Comparison of ENCODE assay signal across 1 cellular context in the genomic region with DNA sequence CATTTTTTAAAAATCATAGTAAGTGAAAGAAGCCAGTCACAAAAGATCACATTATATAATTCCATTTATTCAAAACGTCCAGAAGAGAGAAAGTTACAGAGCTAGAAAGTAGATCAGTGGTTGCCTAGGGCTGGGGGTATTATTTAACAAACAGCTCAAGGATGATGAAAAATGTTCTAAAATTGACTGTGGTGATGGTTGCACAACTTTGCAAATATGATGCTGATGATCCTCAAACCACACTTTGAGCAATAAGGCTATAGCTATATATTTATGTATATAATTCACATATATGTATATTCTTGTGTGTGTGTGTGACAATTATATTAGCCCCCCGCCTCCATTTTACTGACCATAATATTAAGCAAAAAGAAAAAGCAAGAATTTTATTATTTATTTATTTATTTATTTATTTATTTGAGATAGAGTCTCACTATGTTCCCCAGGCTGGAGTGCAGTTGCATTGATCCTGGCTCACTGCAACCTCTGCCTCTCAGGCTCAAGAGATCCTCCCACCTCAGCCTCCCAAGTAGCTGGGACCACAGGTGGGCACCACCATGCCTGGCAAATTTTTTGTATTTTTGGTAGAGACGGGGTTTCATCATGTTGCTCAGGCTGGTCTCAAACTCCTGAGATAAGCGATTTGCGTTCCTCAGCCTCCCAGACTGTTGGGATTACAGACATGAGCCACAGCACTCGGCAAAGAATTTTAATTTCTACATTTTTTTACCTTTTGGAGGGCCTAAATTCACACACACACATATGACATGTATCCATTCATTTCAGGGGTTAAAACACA.
TF ChIP-seq lines count a peak whose summit lies in the region.

No MANE protein-coding gene starts in this region.

TF ChIP-seq in HCT116, 20 proteins besides CTCF, POLR2A, EP300 and RAD21 (continued from another document):
- TF ChIP-seq, protein P1, sequence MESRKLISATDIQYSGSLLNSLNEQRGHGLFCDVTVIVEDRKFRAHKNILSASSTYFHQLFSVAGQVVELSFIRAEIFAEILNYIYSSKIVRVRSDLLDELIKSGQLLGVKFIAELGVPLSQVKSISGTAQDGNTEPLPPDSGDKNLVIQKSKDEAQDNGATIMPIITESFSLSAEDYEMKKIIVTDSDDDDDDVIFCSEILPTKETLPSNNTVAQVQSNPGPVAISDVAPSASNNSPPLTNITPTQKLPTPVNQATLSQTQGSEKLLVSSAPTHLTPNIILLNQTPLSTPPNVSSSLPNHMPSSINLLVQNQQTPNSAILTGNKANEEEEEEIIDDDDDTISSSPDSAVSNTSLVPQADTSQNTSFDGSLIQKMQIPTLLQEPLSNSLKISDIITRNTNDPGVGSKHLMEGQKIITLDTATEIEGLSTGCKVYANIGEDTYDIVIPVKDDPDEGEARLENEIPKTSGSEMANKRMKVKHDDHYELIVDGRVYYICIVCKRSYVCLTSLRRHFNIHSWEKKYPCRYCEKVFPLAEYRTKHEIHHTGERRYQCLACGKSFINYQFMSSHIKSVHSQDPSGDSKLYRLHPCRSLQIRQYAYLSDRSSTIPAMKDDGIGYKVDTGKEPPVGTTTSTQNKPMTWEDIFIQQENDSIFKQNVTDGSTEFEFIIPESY (IDR thresholded peaks at IDR 0.05; ENCODE audit: extremely low read depth, insufficient replicate concordance, low read length), result no peak
